8 cellular contexts compared by ENCODE assay signal in genomic region chr17:75785770-75786538, GRCh38. TPM values are rescaled to one million over a fixed set of nuclear protein-coding genes. Genes with fewer than 3 reads are reported as not detected.
DNase-seq lines count a peak whose midpoint lies in the region; TF ChIP-seq lines count a peak whose summit lies in the region.

No MANE protein-coding gene starts in this region.

- TF ChIP-seq CTCF in endodermal cell (conservative IDR thresholded peaks at IDR 0.05) (no peak), osteoblast (IDR thresholded peaks at IDR 0.05; ENCODE audit: extremely low read depth, low read depth, low read length) (no peak)

- H3K4me3 ChIP-seq in endodermal cell (ENCODE audit: low read length) (peak overlapping the region; percentile 90), osteoblast (ENCODE audit: insufficient read depth, low read length) (peak overlapping the region; percentile 76)

- H3K27ac Mint-ChIP-seq in endodermal cell: peak overlapping the region; percentile 98

- DNase-seq in SIG-M5 treated with dmso at 0.1 percent for 504 hours (lab: John Stamatoyannopoulos, UW; ENCODE audit: unreplicated experiment): peak; percentile 46
- no peak for DNase-seq in SIG-M5 (lab: John Stamatoyannopoulos, UW)
- DNase-seq in RPMI7951 (ENCODE audit: low read depth): peak; percentile 52
- DNase-seq in endodermal cell: no peak
- peak; percentile 85 for DNase-seq in osteoblast (ENCODE audit: insufficient read length, low spot score, missing footprints)
- no peak for DNase-seq in NCI-H524 treated with DMSO at 0.1 percent for 48 hours (lab: John Stamatoyannopoulos, UW)
- no peak for DNase-seq in NCI-H774 (lab: John Stamatoyannopoulos, UW)
- DNase-seq in HK-2 (ENCODE audit: unreplicated experiment): no peak

- H3K27ac ChIP-seq in endodermal cell (ENCODE audit: low read depth, low read length) (peak overlapping the region; percentile 95), osteoblast (ENCODE audit: low read depth, low read length) (peak overlapping the region; percentile 100)

- H3K9me3 ChIP-seq in endodermal cell (ENCODE audit: control insufficient read depth, low read length) (no peaks in the 10 kb centered on the region), osteoblast (ENCODE audit: low read depth, low read length) (no peaks in the 10 kb centered on the region)

- H3K79me2 ChIP-seq in osteoblast (ENCODE audit: insufficient read depth, low read length): peaks cover 50% of the 10 kb centered on the region

- peak overlapping the region; percentile 76 for H2AFZ ChIP-seq in osteoblast (ENCODE audit: low read length)

- H3K27me3 Mint-ChIP-seq in endodermal cell (ENCODE audit: insufficient read depth): no peaks in the 10 kb centered on the region

- H3K36me3 Mint-ChIP-seq in endodermal cell (ENCODE audit: low read depth): peaks cover 10% of the 10 kb centered on the region

- H3K27me3 ChIP-seq in endodermal cell (ENCODE audit: control insufficient read depth, insufficient read depth, low read length, poor library complexity, severe bottlenecking) (no peaks in the 10 kb centered on the region), osteoblast (ENCODE audit: insufficient read depth, low read length) (no peaks in the 10 kb centered on the region)

- H3K9ac ChIP-seq in endodermal cell (ENCODE audit: extremely low read depth, low read length, poor library complexity, severe bottlenecking): peak overlapping the region; percentile 99

- WGBS in endodermal cell (ENCODE audit: insufficient coverage in 1 of 2, insufficient read length in 1 of 2), 2 experiments: 67 to 72% methylated on average over 6 to 8 of the region's 8 CpGs

- H3K36me3 ChIP-seq in endodermal cell (ENCODE audit: control insufficient read depth, insufficient read depth, low read length): no peaks in the 10 kb centered on the region
- H3K36me3 ChIP-seq in osteoblast (ENCODE audit: insufficient read depth, low read length): no peaks in the 10 kb centered on the region

- peaks cover 4% of the 10 kb centered on the region for H3K4me1 ChIP-seq in endodermal cell (ENCODE audit: control insufficient read depth, insufficient read depth, low read length)
- peaks cover 30% of the 10 kb centered on the region for H3K4me1 ChIP-seq in osteoblast (ENCODE audit: insufficient read depth, low read length)

- H3K9me3 Mint-ChIP-seq in endodermal cell: no peaks in the 10 kb centered on the region

- H3K4me2 ChIP-seq in osteoblast (ENCODE audit: insufficient read depth, low read length): peak overlapping the region; percentile 94

- H3K4me1 Mint-ChIP-seq in endodermal cell: peaks cover 30% of the 10 kb centered on the region

- peak overlapping the region; percentile 78 for H3K4me3 Mint-ChIP-seq in endodermal cell

- H4K20me1 ChIP-seq in osteoblast (ENCODE audit: insufficient read depth, low read length): no peaks in the 10 kb centered on the region

RNA-seq across cellular contexts. Expression of gene UNK, which starts 1.3 kb away (rescaled TPM):
- 15.6 and 16.0 TPM in 2 replicates for total RNA-seq in RPMI7951 (2014; rRNA removed; shearing (Covaris generic))
- 10 to 100 TPM; 38.0 to 39.0 TPM for total RNA-seq in endodermal cell
- 40.1 TPM for polyA plus RNA-seq in endodermal cell (2013, experiment 1 of 2)
- polyA plus RNA-seq in endodermal cell (2013, experiment 2 of 2): 37.5 TPM
- total RNA-seq in osteoblast: 18.5 and 23.6 TPM in 2 replicates

RNA-seq across cellular contexts. Expression of gene GALK1, which starts 21.0 kb away (rescaled TPM):
- 37.0 and 44.2 TPM in 2 replicates for total RNA-seq in RPMI7951 (2014; rRNA removed; shearing (Covaris generic))
- total RNA-seq in endodermal cell (10 to 100 TPM; 26.7 to 33.2 TPM), osteoblast (25.3 and 27.7 TPM in 2 replicates)
- 25.1 TPM for polyA plus RNA-seq in endodermal cell (2013, experiment 1 of 2)
- polyA plus RNA-seq in endodermal cell (2013, experiment 2 of 2): 22.8 TPM

RNA-seq across cellular contexts. Expression of gene UNC13D, which starts 58.2 kb away (rescaled TPM):
- total RNA-seq in RPMI7951 (2014; rRNA removed; shearing (Covaris generic)): 0.78 TPM in 1 of 2 replicates, not detected in the other
- total RNA-seq in endodermal cell (1 to 10 TPM; 6.3 to 6.4 TPM), osteoblast (1.1 and 2.1 TPM in 2 replicates)
- 1.1 TPM for polyA plus RNA-seq in endodermal cell (2013, experiment 1 of 2)
- 2.6 TPM for polyA plus RNA-seq in endodermal cell (2013, experiment 2 of 2)

Comparison
In these comparisons a context has a peak if more than half of its experiments do, and no peak if none do; other contexts are left out.
1. DNase-seq: peak in SIG-M5 treated with dmso at 0.1 percent for 504 hours (single experiment), RPMI7951 (single experiment) and osteoblast (single experiment); none in SIG-M5 (single experiment), endodermal cell (single experiment), NCI-H524 treated with DMSO at 0.1 percent for 48 hours (single experiment), NCI-H774 (single experiment) and HK-2 (single experiment).